ENCODE assay signal across 20 cellular contexts in the genomic region with DNA sequence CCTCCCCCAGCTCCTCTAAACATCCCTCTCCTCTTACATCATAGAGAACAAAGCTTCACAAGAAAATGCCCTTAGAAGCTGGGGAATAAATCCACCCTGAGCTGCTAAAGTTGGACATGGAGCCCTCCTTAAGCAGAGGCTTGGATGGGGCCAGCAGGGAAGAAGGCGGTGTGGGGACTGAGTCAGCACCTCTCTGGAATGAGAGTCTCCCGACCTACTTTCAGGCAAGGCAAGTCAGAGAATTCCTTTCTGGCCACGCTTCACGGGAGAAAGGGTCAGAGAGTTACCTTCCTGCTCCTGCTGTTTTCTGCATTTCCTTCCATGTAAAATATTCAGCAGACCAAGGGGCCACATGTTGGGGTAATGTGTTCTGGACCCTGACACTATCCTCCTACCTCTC.
DNase-seq lines count a peak whose midpoint lies in the region; ATAC-seq and TF ChIP-seq lines count a peak whose summit lies in the region.
"Had no signal": no experiment of that assay in that cellular context is flagged by ENCODE, and none has a peak within 500 bp of the region (broad histone marks: within the 10 kb centered on the region; RNA-seq: fewer than 3 reads in every experiment).

No MANE protein-coding gene starts in this region.

- H3K27ac Mint-ChIP-seq in activated T-helper 1 cell treated with anti-CD3 and anti-CD28 coated beads, Interleukin-12 subunit alpha, Interleukin-12 subunit beta, Interleukin-2, Interleukin-4 antibody, amounts not matched to agents 30 ng/mL and 10 ng/mL and 1 ng/mL, durations not matched to agents 14 hours and 24 hours and 36 hours: no peak overlapping the region
- H3K27ac Mint-ChIP-seq: activated naive CD4-positive, alpha-beta T cell treated with anti-CD3 and anti-CD28 coated beads for 36 hours had no signal

- H4K20me1 ChIP-seq in PC-9 (ENCODE audit: insufficient read depth): no peaks in the 10 kb centered on the region

- peaks cover 42% of the 10 kb centered on the region for H3K4me1 ChIP-seq in PC-9 (replicated peaks; ENCODE audit: insufficient read depth)
- H3K4me1 ChIP-seq: Caco-2, left ventricle myocardium inferior, pancreas had no signal

- H3K9me3 ChIP-seq in PC-9 (ENCODE audit: insufficient read depth, low read depth) (no peaks in the 10 kb centered on the region; the same call in 1 of the 2 replicates), WERI-Rb-1 (ENCODE audit: severe bottlenecking) (no peaks in the 10 kb centered on the region)
- H3K9me3 ChIP-seq: Caco-2, left ventricle myocardium inferior, pancreas had no signal

- H3K9me2 ChIP-seq in PC-9 (ENCODE audit: insufficient read depth): no peaks in the 10 kb centered on the region

- no peaks in the 10 kb centered on the region for H3K4me1 Mint-ChIP-seq in activated T-helper 1 cell treated with anti-CD3 and anti-CD28 coated beads, Interleukin-12 subunit alpha, Interleukin-12 subunit beta, Interleukin-2, Interleukin-4 antibody, amounts not matched to agents 30 ng/mL and 10 ng/mL and 1 ng/mL, durations not matched to agents 14 hours and 24 hours and 36 hours (ENCODE audit: low read depth)

- CTCF ChIA-PET in PC-9 (lab: Charles Lee): no interaction called here

- H3K4me3 Mint-ChIP-seq in activated T-helper 1 cell treated with anti-CD3 and anti-CD28 coated beads, Interleukin-12 subunit alpha, Interleukin-12 subunit beta, Interleukin-2, Interleukin-4 antibody, amounts not matched to agents 30 ng/mL and 10 ng/mL and 1 ng/mL, durations not matched to agents 14 hours and 24 hours and 36 hours: no peak overlapping the region
- H3K4me3 Mint-ChIP-seq: activated naive CD4-positive, alpha-beta T cell treated with anti-CD3 and anti-CD28 coated beads for 36 hours had no signal

- H3K79me2 ChIP-seq in PC-9 (ENCODE audit: low read depth): no peaks in the 10 kb centered on the region

- peak overlapping the region; percentile 25 for H2AFZ ChIP-seq in PC-9

- H3K4me3 ChIP-seq in PC-9 (no peak overlapping the region), fibroblast of mammary gland (ENCODE audit: control insufficient read depth, low read depth, low read length) (no peak overlapping the region), WERI-Rb-1 (ENCODE audit: low read depth, low read length) (no peak overlapping the region)
- H3K4me3 ChIP-seq: cardiac muscle cell, left ventricle myocardium inferior, pancreas had no signal

- intact Hi-C loops in PC-9 (cut with micrococcal nuclease; ENCODE audit: unreplicated experiment): loop anchor here (2.0 to 10.0 kb wide), 2 partner anchors 524 to 826 kb away; no protein-coding TSS in a partner anchor
- intact Hi-C loops in Right ventricle myocardium inferior (cut with DNase I): no loop called here
- intact Hi-C loops in activated T-helper 1 cell treated with anti-CD3 and anti-CD28 coated beads, Interleukin-12 subunit alpha, Interleukin-12 subunit beta, Interleukin-2, Interleukin-4 antibody, amounts not matched to agents 30 ng/mL and 10 ng/mL and 1 ng/mL, durations not matched to agents 14 hours and 24 hours and 36 hours (cut with micrococcal nuclease): no loop called here

- H3K36me3 ChIP-seq in PC-9 (ENCODE audit: low read depth) (no peaks in the 10 kb centered on the region), WERI-Rb-1 (no peaks in the 10 kb centered on the region)
- H3K36me3 ChIP-seq: cardiac muscle cell, left ventricle myocardium inferior, pancreas had no signal

- H3K27me3 Mint-ChIP-seq in activated T-helper 1 cell treated with anti-CD3 and anti-CD28 coated beads, Interleukin-12 subunit alpha, Interleukin-12 subunit beta, Interleukin-2, Interleukin-4 antibody, amounts not matched to agents 30 ng/mL and 10 ng/mL and 1 ng/mL, durations not matched to agents 14 hours and 24 hours and 36 hours (ENCODE audit: insufficient read depth): peaks cover 8% of the 10 kb centered on the region

- H3K9me3 Mint-ChIP-seq in activated T-helper 1 cell treated with anti-CD3 and anti-CD28 coated beads, Interleukin-12 subunit alpha, Interleukin-12 subunit beta, Interleukin-2, Interleukin-4 antibody, amounts not matched to agents 30 ng/mL and 10 ng/mL and 1 ng/mL, durations not matched to agents 14 hours and 24 hours and 36 hours: no peaks in the 10 kb centered on the region
- H3K9me3 Mint-ChIP-seq: activated naive CD4-positive, alpha-beta T cell treated with anti-CD3 and anti-CD28 coated beads for 36 hours had no signal

- peak overlapping the region; percentile 59 for H3K27ac ChIP-seq in PC-9
- H3K27ac ChIP-seq in WERI-Rb-1: no peak overlapping the region
- H3K27ac ChIP-seq: cardiac muscle cell, left ventricle myocardium inferior, pancreas had no signal

- DNase-seq in EL (peak; percentile 51), PC-9 (peak; percentile 49 to 77), fibroblast of mammary gland (ENCODE audit: low read depth) (peak; percentile 19), non-pigmented ciliary epithelial cell (ENCODE audit: low read depth) (peak; percentile 58), WERI-Rb-1 (no peak), Right ventricle myocardium inferior (ENCODE audit: missing footprints) (no peak)
- no peak for DNase-seq in activated T-helper 1 cell treated with anti-CD3 and anti-CD28 coated beads, Interleukin-12 subunit alpha, Interleukin-12 subunit beta, Interleukin-2, Interleukin-4 antibody, amounts not matched to agents 30 ng/mL and 10 ng/mL and 1 ng/mL, durations not matched to agents 14 hours and 24 hours and 36 hours (ENCODE audit: low spot score)
- DNase-seq: activated CD4-positive, alpha-beta T cell treated with anti-CD3 and anti-CD28 coated beads, Interleukin-2, amount 50 U/mL, for 1 hour; activated naive CD4-positive, alpha-beta T cell treated with anti-CD3 and anti-CD28 coated beads for 36 hours; Caco-2; hypothalamus; KG1; left ventricle myocardium inferior; NCI-H1092 treated with DMSO at 0.1 percent for 48 hours; NCI-H69; pancreas; stimulated activated CD4-positive, alpha-beta T cell treated with anti-CD3 and anti-CD28 coated beads, Interleukin-4, amount 100 ng/mL, for 24 hours; substantia nigra had no signal

- BruUV-seq in PC-9 (replicated peaks; lab: Mats Ljungman, UMichigan): no TSS peak

- TF ChIP-seq CTCF in PC-9 (conservative IDR thresholded peaks at IDR 0.05): no peak
- TF ChIP-seq CTCF in fibroblast of mammary gland (conservative IDR thresholded peaks at IDR 0.05; ENCODE audit: control insufficient read depth, insufficient read depth, low read depth, low read length): no peak
- TF ChIP-seq CTCF in WERI-Rb-1 (IDR thresholded peaks at IDR 0.05; ENCODE audit: low read depth, low read length): no peak

- H3K27me3 ChIP-seq in PC-9 (ENCODE audit: insufficient read depth, low read depth): no peaks in the 10 kb centered on the region
- H3K27me3 ChIP-seq in WERI-Rb-1 (ENCODE audit: insufficient read depth, low read depth, severe bottlenecking): peaks cover 10% of the 10 kb centered on the region
- H3K27me3 ChIP-seq: pancreas had no signal

- peaks cover 11% of the 10 kb centered on the region; the same call in 1 of the 2 replicates for H3F3A ChIP-seq in PC-9 (ENCODE audit: insufficient read depth, low read depth)

- peak overlapping the region; percentile 60 for H3K4me2 ChIP-seq in PC-9

- POLR2A ChIA-PET in PC-9 (lab: Charles Lee; ENCODE audit: unreplicated experiment): interaction anchor here (0.6 kb wide), 2 partner anchors 574 to 1194 kb away, joined by 3 to 9 read pairs; no protein-coding TSS in a partner anchor

- H3K36me3 Mint-ChIP-seq in activated T-helper 1 cell treated with anti-CD3 and anti-CD28 coated beads, Interleukin-12 subunit alpha, Interleukin-12 subunit beta, Interleukin-2, Interleukin-4 antibody, amounts not matched to agents 30 ng/mL and 10 ng/mL and 1 ng/mL, durations not matched to agents 14 hours and 24 hours and 36 hours (ENCODE audit: low read depth): no peaks in the 10 kb centered on the region

- ATAC-seq in HG03469 (IDR thresholded peaks at IDR 0.05; ENCODE audit: unreplicated experiment): no peak
- ATAC-seq in Right ventricle myocardium inferior: no peak
- ATAC-seq: pancreas had no signal

Comparison
In these comparisons a context has a peak if more than half of its experiments do, and no peak if none do; other contexts are left out.
1. DNase-seq: peak in EL (single experiment), PC-9 (2 of 2), fibroblast of mammary gland (single experiment) and non-pigmented ciliary epithelial cell (single experiment); none in WERI-Rb-1 (single experiment), Right ventricle myocardium inferior (single experiment) and activated T-helper 1 cell treated with anti-CD3 and anti-CD28 coated beads, Interleukin-12 subunit alpha, Interleukin-12 subunit beta, Interleukin-2, Interleukin-4 antibody, amounts not matched to agents 30 ng/mL and 10 ng/mL and 1 ng/mL, durations not matched to agents 14 hours and 24 hours and 36 hours (single experiment).